ENCODE assay signal across 31 cellular contexts in the genomic region with DNA sequence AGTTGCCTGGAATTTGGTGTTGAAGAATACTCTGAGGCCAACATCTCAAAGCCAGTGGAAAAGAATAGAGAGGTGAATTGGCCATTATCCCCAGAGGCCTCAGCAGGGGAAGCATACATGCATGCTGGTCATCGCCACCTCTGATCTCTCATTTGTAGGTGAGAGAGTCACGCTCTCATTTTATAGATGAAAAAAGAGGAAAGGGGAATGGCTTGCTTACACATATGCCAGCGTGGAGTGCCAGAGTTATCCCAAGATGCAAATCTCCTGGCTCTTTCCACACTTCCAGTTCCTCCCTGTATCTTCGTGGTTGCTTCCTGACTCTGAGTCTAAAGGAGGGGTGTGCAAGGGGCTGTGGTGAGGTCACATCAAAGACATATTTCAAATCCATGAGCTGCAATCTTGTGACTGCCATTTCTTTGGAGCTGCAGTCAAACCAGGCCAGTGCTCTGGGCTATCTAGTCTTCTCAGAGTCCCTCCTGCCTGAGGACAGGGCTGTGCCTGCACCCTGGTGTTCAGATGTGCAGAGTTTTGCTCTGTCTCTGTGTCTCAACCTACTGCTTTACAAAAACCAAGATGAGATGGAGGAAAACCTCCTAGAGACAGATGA.
"Had no signal": no experiment of that assay in that cellular context is flagged by ENCODE, and none has a peak within 500 bp of the region (broad histone marks: within the 10 kb centered on the region; RNA-seq: fewer than 3 reads in every experiment).

No MANE protein-coding gene starts in this region.

- DNase-seq: hippocampal formation; kidney; left colon; left lung; lower lobe of right lung; mesendoderm; naive B cell; natural killer cell; nephron progenitor cell; nucleus accumbens; pancreas; posterior cingulate gyrus; retina; right cardiac atrium; stimulated activated CD4-positive, alpha-beta T cell treated with anti-CD3 and anti-CD28 coated beads, Interleukin-12 subunit alpha, Interleukin-12 subunit beta, amount 100 ng/mL, for 4 hours; stimulated activated CD4-positive, alpha-beta T cell treated with anti-CD3 and anti-CD28 coated beads, Interleukin-15, amount 100 ng/mL, for 24 hours; stimulated activated CD4-positive, alpha-beta T cell treated with anti-CD3 and anti-CD28 coated beads, Interleukin-2, amount 100 ng/mL, for 24 hours; stimulated activated CD4-positive, alpha-beta T cell treated with anti-CD3 and anti-CD28 coated beads, Interleukin-4, amount 100 ng/mL, for 1 hour; stimulated activated naive CD4-positive, alpha-beta T cell; tibial artery; trophoblast cell; upper lobe of right lung; uterus had no signal

- H3K27me3 Mint-ChIP-seq: stimulated activated naive CD8-positive, alpha-beta T cell treated with anti-CD3 and anti-CD28 coated beads, Interleukin-15, Interleukin-2, amounts not matched to agents 100 ng/mL and 50 ng/mL, for 24 hours had no signal

- H3K27ac Mint-ChIP-seq: mesothelial cell of epicardium; natural killer cell; nephron progenitor cell; stimulated activated effector memory CD8-positive, alpha-beta T cell treated with anti-CD3 and anti-CD28 coated beads, Interleukin-12 subunit alpha, Interleukin-12 subunit beta, amount 100 ng/mL, for 72 hours; stimulated activated naive CD8-positive, alpha-beta T cell treated with anti-CD3 and anti-CD28 coated beads, Interleukin-15, Interleukin-2, amounts not matched to agents 100 ng/mL and 50 ng/mL, for 24 hours had no signal

- H3K36me3 ChIP-seq: left lung, lower lobe of right lung, pancreas, prostate gland, suprapubic skin, thoracic aorta, tibial artery, upper lobe of right lung, uterus had no signal

- H3K4me1 Mint-ChIP-seq: naive B cell; natural killer cell; stimulated activated effector memory CD8-positive, alpha-beta T cell treated with anti-CD3 and anti-CD28 coated beads, Interleukin-12 subunit alpha, Interleukin-12 subunit beta, amount 100 ng/mL, for 72 hours had no signal

- H3K27ac ChIP-seq: left lung, lower lobe of right lung, pancreas, prostate gland, skin epidermis, suprapubic skin, thoracic aorta, tibial artery, upper lobe of right lung, uterus had no signal

- H3K9me3 ChIP-seq: left lung, lower lobe of right lung, pancreas, prostate gland, suprapubic skin, thoracic aorta, tibial artery, upper lobe of right lung, uterus had no signal

- ATAC-seq: left colon; left lung; lower lobe of right lung; natural killer cell; pancreas; right cardiac atrium; sciatic nerve; stimulated activated effector memory CD8-positive, alpha-beta T cell treated with anti-CD3 and anti-CD28 coated beads, Interleukin-12 subunit alpha, Interleukin-12 subunit beta, amount 100 ng/mL, for 72 hours; upper lobe of right lung had no signal

- H3K9me3 Mint-ChIP-seq: mesothelial cell of epicardium; natural killer cell; nephron progenitor cell; stimulated activated effector memory CD8-positive, alpha-beta T cell treated with anti-CD3 and anti-CD28 coated beads, Interleukin-12 subunit alpha, Interleukin-12 subunit beta, amount 100 ng/mL, for 72 hours; stimulated activated naive CD8-positive, alpha-beta T cell treated with anti-CD3 and anti-CD28 coated beads, Interleukin-15, Interleukin-2, amounts not matched to agents 100 ng/mL and 50 ng/mL, for 24 hours had no signal

- H3K4me1 ChIP-seq: left lung, lower lobe of right lung, prostate gland, suprapubic skin, tibial artery, upper lobe of right lung, uterus had no signal

- H3K36me3 Mint-ChIP-seq: mesothelial cell of epicardium; naive B cell; natural killer cell; stimulated activated effector memory CD8-positive, alpha-beta T cell treated with anti-CD3 and anti-CD28 coated beads, Interleukin-12 subunit alpha, Interleukin-12 subunit beta, amount 100 ng/mL, for 72 hours had no signal

- H3K27me3 ChIP-seq: pancreas, suprapubic skin, tibial artery, upper lobe of right lung, uterus had no signal

- H3K4me3 ChIP-seq: left lung, lower lobe of right lung, pancreas, prostate gland, skin epidermis, suprapubic skin, thoracic aorta, tibial artery, upper lobe of right lung, uterus had no signal

- H3K4me3 Mint-ChIP-seq: mesothelial cell of epicardium; naive B cell; natural killer cell; nephron progenitor cell; stimulated activated effector memory CD8-positive, alpha-beta T cell treated with anti-CD3 and anti-CD28 coated beads, Interleukin-12 subunit alpha, Interleukin-12 subunit beta, amount 100 ng/mL, for 72 hours; stimulated activated naive CD8-positive, alpha-beta T cell treated with anti-CD3 and anti-CD28 coated beads, Interleukin-15, Interleukin-2, amounts not matched to agents 100 ng/mL and 50 ng/mL, for 24 hours had no signal
